ENCODE assay signal across 11 cellular contexts in genomic region chr2:172480301-172481218, GRCh38. TPM values are rescaled to one million over a fixed set of nuclear protein-coding genes. Genes with fewer than 3 reads are reported as not detected.
DNase-seq lines count a peak whose midpoint lies in the region; ATAC-seq and TF ChIP-seq lines count a peak whose summit lies in the region.
"Had no signal": no experiment of that assay in that cellular context is flagged by ENCODE, and none has a peak within 500 bp of the region (broad histone marks: within the 10 kb centered on the region; RNA-seq: fewer than 3 reads in every experiment).

No MANE protein-coding gene starts in this region.

- no peaks in the 10 kb centered on the region for H3K9me3 ChIP-seq in right atrium auricular region
- H3K9me3 ChIP-seq in breast epithelium = no peaks in the 10 kb centered on the region
- H3K9me3 ChIP-seq in lower lobe of right lung = no peaks in the 10 kb centered on the region
- H3K9me3 ChIP-seq in aorta (ENCODE audit: control insufficient read depth, low read length) = no peaks in the 10 kb centered on the region
- H3K9me3 ChIP-seq: BE2C had no signal

- H3K27me3 ChIP-seq in right atrium auricular region = no peaks in the 10 kb centered on the region
- no peaks in the 10 kb centered on the region for H3K27me3 ChIP-seq in breast epithelium
- H3K27me3 ChIP-seq in lower lobe of right lung (ENCODE audit: low read depth) = no peaks in the 10 kb centered on the region
- H3K27me3 ChIP-seq in aorta (ENCODE audit: control insufficient read depth in 1 of 2, insufficient read depth in 2 of 2, low read length in 1 of 2) = no peaks in the 10 kb centered on the region
- H3K27me3 ChIP-seq: BE2C had no signal

- H3K4me3 ChIP-seq in right atrium auricular region (no peak overlapping the region), breast epithelium (no peak overlapping the region), lower lobe of right lung (no peak overlapping the region), aorta (ENCODE audit: low read length in 2 of 2) (no peak overlapping the region)

- peaks cover 0 to 18% of the 10 kb centered on the region in 2 donors for H3K4me1 ChIP-seq in right atrium auricular region
- H3K4me1 ChIP-seq in breast epithelium = no peaks in the 10 kb centered on the region
- peaks cover 7% of the 10 kb centered on the region for H3K4me1 ChIP-seq in lower lobe of right lung
- H3K4me1 ChIP-seq in aorta (ENCODE audit: control insufficient read depth in 1 of 2, insufficient read depth in 2 of 2, low read length in 2 of 2) = no peaks in the 10 kb centered on the region
- H3K4me1 ChIP-seq: BE2C had no signal

- H3K36me3 ChIP-seq in right atrium auricular region (no peaks in the 10 kb centered on the region), breast epithelium (no peaks in the 10 kb centered on the region), lower lobe of right lung (peaks cover 14% of the 10 kb centered on the region), aorta (ENCODE audit: control insufficient read depth in 1 of 2, insufficient read depth in 2 of 2, low read length in 1 of 2) (peaks cover 1 to 4% of the 10 kb centered on the region in 2 donors)
- H3K36me3 ChIP-seq: BE2C had no signal

- intact Hi-C loops in Right ventricle myocardium inferior (cut with DNase I) (no loop called here), breast epithelium (cut with DNase I; ENCODE audit: low total_unique reads) (no loop called here), lower lobe of right lung (cut with DNase I) (no loop called here), aorta (cut with DNase I) (no loop called here)

- TF ChIP-seq CTCF in right atrium auricular region (IDR thresholded peaks at IDR 0.05) (no peak), breast epithelium (IDR thresholded peaks at IDR 0.05) (no peak), lower lobe of right lung (IDR thresholded peaks at IDR 0.05) (no peak)

- no peak for TF ChIP-seq POLR2A in breast epithelium (IDR thresholded peaks at IDR 0.05)
- no peak for TF ChIP-seq POLR2A in GM18505 (IDR thresholded peaks at IDR 0.05; ENCODE audit: borderline replicate concordance, extremely low read depth, insufficient read depth, insufficient read length)

- peak; percentile 63 for ATAC-seq in Right ventricle myocardium inferior
- ATAC-seq in lower lobe of right lung = peak; percentile 41 to 49
- ATAC-seq in aorta (ENCODE audit: low FRiP score) = peak; percentile 63
- no peak for ATAC-seq in HG03135 (IDR thresholded peaks at IDR 0.05; ENCODE audit: unreplicated experiment)
- no peak for ATAC-seq in GM18505 (IDR thresholded peaks at IDR 0.05; ENCODE audit: unreplicated experiment)

- DNase-seq in Right ventricle myocardium inferior (ENCODE audit: missing footprints) (no peak), right atrium auricular region (ENCODE audit: low spot score) (no peak), breast epithelium (ENCODE audit: low spot score in 2 of 2) (no peak), lower lobe of right lung (no peak), aorta (no peak), Kasumi-1 (lab: John Stamatoyannopoulos, UW) (no peak)
- DNase-seq: BE2C, SHP77 had no signal

- WGBS in aorta, 2 donors = 72 to 81% methylated on average over 9 to 12 of the region's 12 CpGs

- H3K27ac ChIP-seq in right atrium auricular region (peak overlapping the region in 1 of 2 donors; percentile 30), breast epithelium (peak overlapping the region; percentile 14 to 54), lower lobe of right lung (no peak overlapping the region), aorta (ENCODE audit: low read depth in 1 of 2, low read length in 2 of 2) (no peak overlapping the region)
- H3K27ac ChIP-seq: KMS-11 had no signal

RNA-seq across cellular contexts. Expression of gene ITGA6, which starts 53.2 kb away (rescaled TPM):
- total RNA-seq in Right ventricle myocardium inferior (44.7 TPM), right atrium auricular region (10 to 100 TPM; 31.2 to 54.3 TPM), breast epithelium (10 to 100 TPM; 45.9 to 99.5 (median 93.1) TPM), lower lobe of right lung (70.4 TPM), aorta (10 to 100 TPM; 49.0 to 67.6 TPM)
- polyA plus RNA-seq in aorta = 1 to 10 TPM in 1 of 2 donors, under 1 TPM in 1; 0.46 to 4.0 TPM

Comparison
In these comparisons a context has a peak if more than half of its experiments do, and no peak if none do; other contexts are left out.
1. ATAC-seq: peak in Right ventricle myocardium inferior (single experiment), lower lobe of right lung (2 of 2) and aorta (single experiment); none in HG03135 (single experiment) and GM18505 (single experiment).
2. H3K27ac ChIP-seq: peak in breast epithelium (2 of 2); none in lower lobe of right lung (single experiment) and aorta (0 of 2).